1 cellular context compared by ENCODE assay signal in the genomic region with DNA sequence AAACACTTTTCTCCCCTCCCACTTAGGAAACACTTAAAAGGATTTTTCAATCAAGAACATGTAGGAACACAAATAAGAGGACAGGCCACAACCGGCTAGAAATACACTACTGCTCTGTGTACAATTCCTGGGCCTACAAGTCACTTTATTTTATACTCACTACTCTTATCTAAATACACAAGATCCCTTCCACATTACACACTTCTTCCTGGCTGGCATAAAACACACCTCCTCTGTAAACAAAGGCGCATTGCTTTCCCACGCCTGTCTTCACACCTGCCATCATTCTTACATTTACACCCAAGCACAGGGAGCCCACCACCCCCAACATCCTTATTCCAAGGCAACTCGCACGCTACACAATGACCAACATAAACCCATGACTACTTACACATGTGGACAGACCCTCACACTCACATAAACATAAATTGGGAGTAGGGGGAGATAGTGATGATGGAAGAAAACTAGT.
A peak's percentile ranks its signal among the peaks of the same experiment; 100 is the strongest.
TF ChIP-seq lines count a peak whose summit lies in the region.

No MANE protein-coding gene starts in this region.

TF ChIP-seq in HepG2, 621 proteins besides CTCF, POLR2A, EP300 and RAD21 (continued from another document and continues in another):
- no peak for TF ChIP-seq SUZ12 (IDR thresholded peaks at IDR 0.05; ENCODE audit: low read depth, low read length)
- no peak for TF ChIP-seq ZNF678 (CRISPR knock-in tag; IDR thresholded peaks at IDR 0.05)
- TF ChIP-seq ZNF33A (CRISPR knock-in tag; IDR thresholded peaks at IDR 0.05; ENCODE audit: borderline replicate concordance), result no peak
- TF ChIP-seq ZSCAN25 (CRISPR knock-in tag; IDR thresholded peaks at IDR 0.05), result no peak
- TF ChIP-seq MTA1 (CRISPR knock-in tag; IDR thresholded peaks at IDR 0.05; ENCODE audit: borderline replicate concordance), result no peak
- no peak; the same call in 1 of the 2 replicates for TF ChIP-seq SMYD3 (CRISPR knock-in tag; IDR thresholded peaks at IDR 0.05)
- 0 out of 2 replicates have a peak, but pooled peaks have one; percentile 5 for TF ChIP-seq MTERF4 (CRISPR knock-in tag; IDR thresholded peaks at IDR 0.05)
- TF ChIP-seq STAT6 (CRISPR knock-in tag; IDR thresholded peaks at IDR 0.05; ENCODE audit: borderline replicate concordance), result no peak
- TF ChIP-seq, protein P1, sequence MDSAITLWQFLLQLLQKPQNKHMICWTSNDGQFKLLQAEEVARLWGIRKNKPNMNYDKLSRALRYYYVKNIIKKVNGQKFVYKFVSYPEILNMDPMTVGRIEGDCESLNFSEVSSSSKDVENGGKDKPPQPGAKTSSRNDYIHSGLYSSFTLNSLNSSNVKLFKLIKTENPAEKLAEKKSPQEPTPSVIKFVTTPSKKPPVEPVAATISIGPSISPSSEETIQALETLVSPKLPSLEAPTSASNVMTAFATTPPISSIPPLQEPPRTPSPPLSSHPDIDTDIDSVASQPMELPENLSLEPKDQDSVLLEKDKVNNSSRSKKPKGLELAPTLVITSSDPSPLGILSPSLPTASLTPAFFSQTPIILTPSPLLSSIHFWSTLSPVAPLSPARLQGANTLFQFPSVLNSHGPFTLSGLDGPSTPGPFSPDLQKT (CRISPR knock-in tag; IDR thresholded peaks at IDR 0.05; ENCODE audit: borderline replicate concordance), result no peak
- TF ChIP-seq ZNF839 (CRISPR knock-in tag; IDR thresholded peaks at IDR 0.05; ENCODE audit: borderline replicate concordance), result no peak
- TF ChIP-seq EZH2 (conservative IDR thresholded peaks at IDR 0.05; ENCODE audit: low read depth, low read length), result no peak
- no peak for TF ChIP-seq ZNF441 (CRISPR knock-in tag; IDR thresholded peaks at IDR 0.05; ENCODE audit: borderline replicate concordance)
- TF ChIP-seq FOXK1 (CRISPR knock-in tag; IDR thresholded peaks at IDR 0.05; ENCODE audit: borderline replicate concordance, low read depth), result no peak
- TF ChIP-seq GPBP1L1 (CRISPR knock-in tag; IDR thresholded peaks at IDR 0.05), result no peak
- peak; percentile 4 for TF ChIP-seq TEAD3 (CRISPR knock-in tag; optimal IDR thresholded peaks at IDR 0.05; ENCODE audit: borderline replicate concordance)
- no peak for TF ChIP-seq GTF2F1 (IDR thresholded peaks at IDR 0.05; ENCODE audit: low read length)
- no peak for TF ChIP-seq ASH2L (IDR thresholded peaks at IDR 0.05; ENCODE audit: insufficient read length, low read depth, low read length)
- no peak for TF ChIP-seq TAF15 (IDR thresholded peaks at IDR 0.05; ENCODE audit: low read depth, low read length, poor library complexity, severe bottlenecking)
- TF ChIP-seq, protein P2, sequence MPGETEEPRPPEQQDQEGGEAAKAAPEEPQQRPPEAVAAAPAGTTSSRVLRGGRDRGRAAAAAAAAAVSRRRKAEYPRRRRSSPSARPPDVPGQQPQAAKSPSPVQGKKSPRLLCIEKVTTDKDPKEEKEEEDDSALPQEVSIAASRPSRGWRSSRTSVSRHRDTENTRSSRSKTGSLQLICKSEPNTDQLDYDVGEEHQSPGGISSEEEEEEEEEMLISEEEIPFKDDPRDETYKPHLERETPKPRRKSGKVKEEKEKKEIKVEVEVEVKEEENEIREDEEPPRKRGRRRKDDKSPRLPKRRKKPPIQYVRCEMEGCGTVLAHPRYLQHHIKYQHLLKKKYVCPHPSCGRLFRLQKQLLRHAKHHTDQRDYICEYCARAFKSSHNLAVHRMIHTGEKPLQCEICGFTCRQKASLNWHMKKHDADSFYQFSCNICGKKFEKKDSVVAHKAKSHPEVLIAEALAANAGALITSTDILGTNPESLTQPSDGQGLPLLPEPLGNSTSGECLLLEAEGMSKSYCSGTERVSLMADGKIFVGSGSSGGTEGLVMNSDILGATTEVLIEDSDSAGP (CRISPR knock-in tag; IDR thresholded peaks at IDR 0.05; ENCODE audit: borderline replicate concordance), result peak; percentile 31; the same call in 1 of the 2 replicates
- TF ChIP-seq, protein P3, sequence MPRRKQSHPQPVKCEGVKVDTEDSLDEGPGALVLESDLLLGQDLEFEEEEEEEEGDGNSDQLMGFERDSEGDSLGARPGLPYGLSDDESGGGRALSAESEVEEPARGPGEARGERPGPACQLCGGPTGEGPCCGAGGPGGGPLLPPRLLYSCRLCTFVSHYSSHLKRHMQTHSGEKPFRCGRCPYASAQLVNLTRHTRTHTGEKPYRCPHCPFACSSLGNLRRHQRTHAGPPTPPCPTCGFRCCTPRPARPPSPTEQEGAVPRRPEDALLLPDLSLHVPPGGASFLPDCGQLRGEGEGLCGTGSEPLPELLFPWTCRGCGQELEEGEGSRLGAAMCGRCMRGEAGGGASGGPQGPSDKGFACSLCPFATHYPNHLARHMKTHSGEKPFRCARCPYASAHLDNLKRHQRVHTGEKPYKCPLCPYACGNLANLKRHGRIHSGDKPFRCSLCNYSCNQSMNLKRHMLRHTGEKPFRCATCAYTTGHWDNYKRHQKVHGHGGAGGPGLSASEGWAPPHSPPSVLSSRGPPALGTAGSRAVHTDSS (CRISPR knock-in tag; conservative IDR thresholded peaks at IDR 0.05), result no peak
- TF ChIP-seq, protein P4, sequence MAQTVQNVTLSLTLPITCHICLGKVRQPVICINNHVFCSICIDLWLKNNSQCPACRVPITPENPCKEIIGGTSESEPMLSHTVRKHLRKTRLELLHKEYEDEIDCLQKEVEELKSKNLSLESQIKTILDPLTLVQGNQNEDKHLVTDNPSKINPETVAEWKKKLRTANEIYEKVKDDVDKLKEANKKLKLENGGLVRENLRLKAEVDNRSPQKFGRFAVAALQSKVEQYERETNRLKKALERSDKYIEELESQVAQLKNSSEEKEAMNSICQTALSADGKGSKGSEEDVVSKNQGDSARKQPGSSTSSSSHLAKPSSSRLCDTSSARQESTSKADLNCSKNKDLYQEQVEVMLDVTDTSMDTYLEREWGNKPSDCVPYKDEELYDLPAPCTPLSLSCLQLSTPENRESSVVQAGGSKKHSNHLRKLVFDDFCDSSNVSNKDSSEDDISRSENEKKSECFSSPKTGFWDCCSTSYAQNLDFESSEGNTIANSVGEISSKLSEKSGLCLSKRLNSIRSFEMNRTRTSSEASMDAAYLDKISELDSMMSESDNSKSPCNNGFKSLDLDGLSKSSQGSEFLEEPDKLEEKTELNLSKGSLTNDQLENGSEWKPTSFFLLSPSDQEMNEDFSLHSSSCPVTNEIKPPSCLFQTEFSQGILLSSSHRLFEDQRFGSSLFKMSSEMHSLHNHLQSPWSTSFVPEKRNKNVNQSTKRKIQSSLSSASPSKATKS (CRISPR knock-in tag; IDR thresholded peaks at IDR 0.05), result 0 out of 2 replicates have a peak, but pooled peaks have one; percentile 14
- TF ChIP-seq ZNF18 (CRISPR knock-in tag; IDR thresholded peaks at IDR 0.05; ENCODE audit: insufficient replicate concordance), result peak; percentile 89
- TF ChIP-seq ZNF83 (CRISPR knock-in tag; IDR thresholded peaks at IDR 0.05; ENCODE audit: borderline replicate concordance), result no peak
- no peak for TF ChIP-seq HES4 (CRISPR knock-in tag; IDR thresholded peaks at IDR 0.05; ENCODE audit: borderline replicate concordance)
- no peak for TF ChIP-seq HOXA7 (CRISPR knock-in tag; IDR thresholded peaks at IDR 0.05)
- TF ChIP-seq, protein P5, sequence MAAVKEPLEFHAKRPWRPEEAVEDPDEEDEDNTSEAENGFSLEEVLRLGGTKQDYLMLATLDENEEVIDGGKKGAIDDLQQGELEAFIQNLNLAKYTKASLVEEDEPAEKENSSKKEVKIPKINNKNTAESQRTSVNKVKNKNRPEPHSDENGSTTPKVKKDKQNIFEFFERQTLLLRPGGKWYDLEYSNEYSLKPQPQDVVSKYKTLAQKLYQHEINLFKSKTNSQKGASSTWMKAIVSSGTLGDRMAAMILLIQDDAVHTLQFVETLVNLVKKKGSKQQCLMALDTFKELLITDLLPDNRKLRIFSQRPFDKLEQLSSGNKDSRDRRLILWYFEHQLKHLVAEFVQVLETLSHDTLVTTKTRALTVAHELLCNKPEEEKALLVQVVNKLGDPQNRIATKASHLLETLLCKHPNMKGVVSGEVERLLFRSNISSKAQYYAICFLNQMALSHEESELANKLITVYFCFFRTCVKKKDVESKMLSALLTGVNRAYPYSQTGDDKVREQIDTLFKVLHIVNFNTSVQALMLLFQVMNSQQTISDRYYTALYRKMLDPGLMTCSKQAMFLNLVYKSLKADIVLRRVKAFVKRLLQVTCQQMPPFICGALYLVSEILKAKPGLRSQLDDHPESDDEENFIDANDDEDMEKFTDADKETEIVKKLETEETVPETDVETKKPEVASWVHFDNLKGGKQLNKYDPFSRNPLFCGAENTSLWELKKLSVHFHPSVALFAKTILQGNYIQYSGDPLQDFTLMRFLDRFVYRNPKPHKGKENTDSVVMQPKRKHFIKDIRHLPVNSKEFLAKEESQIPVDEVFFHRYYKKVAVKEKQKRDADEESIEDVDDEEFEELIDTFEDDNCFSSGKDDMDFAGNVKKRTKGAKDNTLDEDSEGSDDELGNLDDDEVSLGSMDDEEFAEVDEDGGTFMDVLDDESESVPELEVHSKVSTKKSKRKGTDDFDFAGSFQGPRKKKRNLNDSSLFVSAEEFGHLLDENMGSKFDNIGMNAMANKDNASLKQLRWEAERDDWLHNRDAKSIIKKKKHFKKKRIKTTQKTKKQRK (IDR thresholded peaks at IDR 0.05; ENCODE audit: low read length), result no peak
- TF ChIP-seq LRRFIP1 (CRISPR knock-in tag; conservative IDR thresholded peaks at IDR 0.05), result no peak
